29 cellular contexts compared by ENCODE assay signal in the genomic region with DNA sequence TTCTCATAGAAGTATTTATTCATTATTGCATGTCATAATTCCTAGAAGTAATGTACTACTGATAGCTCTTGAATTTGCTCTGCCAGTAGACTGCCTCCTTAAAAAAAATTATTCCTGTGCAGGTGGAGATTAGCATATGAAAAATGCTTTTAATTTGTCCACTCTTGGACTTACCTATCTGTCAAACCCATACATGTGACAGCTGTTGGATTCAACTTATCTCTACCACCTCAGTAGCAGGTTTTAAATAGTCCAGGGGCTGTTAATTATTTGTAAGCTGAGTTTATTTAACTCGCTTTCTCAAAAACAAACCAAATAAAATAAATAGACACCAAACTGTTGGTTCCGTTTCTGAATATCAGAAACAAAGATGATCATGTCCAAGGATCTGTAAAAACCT. TPM values are rescaled to one million over a fixed set of nuclear protein-coding genes. Genes with fewer than 3 reads are reported as not detected.
A peak's percentile ranks its signal among the peaks of the same experiment; 100 is the strongest.
DNase-seq lines count a peak whose midpoint lies in the region; ATAC-seq and TF ChIP-seq lines count a peak whose summit lies in the region.
"Had no signal": no experiment of that assay in that cellular context is flagged by ENCODE, and none has a peak within 500 bp of the region (broad histone marks: within the 10 kb centered on the region; RNA-seq: fewer than 3 reads in every experiment).

No MANE protein-coding gene starts in this region.

- H3K4me3 ChIP-seq in KMS-11 (IDR thresholded peaks at IDR 0.05; ENCODE audit: insufficient read depth, low read depth, low read length) (no peak overlapping the region), SK-N-MC (no peak overlapping the region), dorsolateral prefrontal cortex (peak overlapping the region in 1 of 59 donors; percentile 5), spleen (no peak overlapping the region)
- H3K4me3 ChIP-seq: A549, HAP-1, Peyer's patch had no signal

- H3K36me3 ChIP-seq in KMS-11 (ENCODE audit: insufficient read depth) (no peaks in the 10 kb centered on the region), SK-N-MC (ENCODE audit: insufficient read depth, low read length) (peaks cover 88% of the 10 kb centered on the region), spleen (peaks cover 0 to 56% (median 0%) of the 10 kb centered on the region in 6 donors)
- H3K36me3 ChIP-seq: HAP-1, Peyer's patch had no signal

- POLR2A ChIA-PET in naive thymus-derived CD8-positive, alpha-beta T cell (lab: Charles Lee), result no interaction called here

- no peaks in the 10 kb centered on the region for H3K36me3 Mint-ChIP-seq in naive thymus-derived CD8-positive, alpha-beta T cell

- H3K4me1 ChIP-seq in KMS-11 (ENCODE audit: low read depth, poor library complexity, severe bottlenecking), result peaks cover 61% of the 10 kb centered on the region
- peaks cover 18 to 100% (median 91%) of the 10 kb centered on the region in 6 donors for H3K4me1 ChIP-seq in spleen

- no peak for TF ChIP-seq POLR2A in spleen (IDR thresholded peaks at IDR 0.05)

- 75 to 87% (median 75%) methylated on average over 2 of the region's 2 CpGs for WGBS in spleen, 5 donors

- H3K9ac ChIP-seq in KMS-11 (no peak overlapping the region), SK-N-MC (ENCODE audit: insufficient read length) (no peak overlapping the region)
- H3K9ac ChIP-seq: SK-N-SH had no signal

- no peaks in the 10 kb centered on the region for H3K9me3 Mint-ChIP-seq in naive thymus-derived CD8-positive, alpha-beta T cell
- H3K9me3 Mint-ChIP-seq: CD8-positive, alpha-beta memory T cell; HFFc6 had no signal

- H3K4me2 ChIP-seq in KMS-11, result peak overlapping the region; percentile 29; the same call in 1 of the 2 replicates
- H3K4me2 ChIP-seq: A549, SK-N-SH had no signal

- H3K27ac Mint-ChIP-seq in naive thymus-derived CD8-positive, alpha-beta T cell, result peak overlapping the region in 1 of 10 donors; percentile 79
- H3K27ac Mint-ChIP-seq: HFFc6 had no signal

- H3K79me2 ChIP-seq in KMS-11 (ENCODE audit: insufficient read depth, low read depth), result no peaks in the 10 kb centered on the region

- no peak overlapping the region for H2AFZ ChIP-seq in KMS-11 (ENCODE audit: low read depth)

- peaks cover 0 to 36% (median 3%) of the 10 kb centered on the region in 4 donors for H3K4me1 Mint-ChIP-seq in naive thymus-derived CD8-positive, alpha-beta T cell

- no peaks in the 10 kb centered on the region for H3K27me3 ChIP-seq in KMS-11 (ENCODE audit: insufficient read depth, low read depth)
- no peaks in the 10 kb centered on the region for H3K27me3 ChIP-seq in dorsolateral prefrontal cortex
- no peaks in the 10 kb centered on the region for H3K27me3 ChIP-seq in spleen (replicated peaks in 1 of 7)
- H3K27me3 ChIP-seq: Peyer's patch had no signal

- H3K27ac ChIP-seq in KMS-11, result no peak overlapping the region
- H3K27ac ChIP-seq in SK-N-MC, result peak overlapping the region; percentile 56
- peak overlapping the region; percentile 52 to 99 (median 96) for H3K27ac ChIP-seq in dorsolateral prefrontal cortex
- H3K27ac ChIP-seq in spleen, result peak overlapping the region in 6 of 8 donors; percentile 9 to 69 (median 42)
- H3K27ac ChIP-seq: A549, C4-2B, HL-60, Peyer's patch had no signal

- no peaks in the 10 kb centered on the region for H4K20me1 ChIP-seq in KMS-11 (ENCODE audit: insufficient read depth)

- no peaks in the 10 kb centered on the region for H3K27me3 Mint-ChIP-seq in naive thymus-derived CD8-positive, alpha-beta T cell
- H3K27me3 Mint-ChIP-seq: CD8-positive, alpha-beta memory T cell had no signal

- no peak overlapping the region for H3K4me3 Mint-ChIP-seq in naive thymus-derived CD8-positive, alpha-beta T cell

- DNase-seq in SK-N-MC (ENCODE audit: low read depth, low spot score), result no peak
- DNase-seq in dorsolateral prefrontal cortex, result no peak
- DNase-seq in spleen, result no peak
- no peak for DNase-seq in hypothalamus (lab: John Stamatoyannopoulos, UW)
- no peak for DNase-seq in hepatic stellate cell (ENCODE audit: low spot score)
- no peak for DNase-seq in MV-4-11 (lab: John Stamatoyannopoulos, UW)
- DNase-seq in naive thymus-derived CD8-positive, alpha-beta T cell, result no peak
- DNase-seq: AML-193; CD8-positive, alpha-beta memory T cell; DMS 273 treated with DMSO at 0.1 percent for 48 hours; DMS79 treated with DMSO at 0.1 percent for 48 hours; GF-D8; GOT3; HFFc6; Kasumi-1; NCI-H1105; NCI-H1436 treated with DMSO at 0.1 percent for 48 hours; NCI-H187 treated with DMSO at 0.1 percent for 48 hours; NCI-H446; NCI-H526 treated with DMSO at 0.1 percent for 48 hours; Peyer's patch; SIG-M5; SK-N-SH; SW 1271 had no signal

- intact Hi-C loops in dorsolateral prefrontal cortex (cut with DNase I), result no loop called here
- intact Hi-C loops in spleen (cut with DNase I; ENCODE audit: low total_unique reads), result no loop called here

- TF ChIP-seq CTCF in KMS-11 (conservative IDR thresholded peaks at IDR 0.05; ENCODE audit: low read depth, low read length) (no peak), dorsolateral prefrontal cortex (IDR thresholded peaks at IDR 0.05 in 54 of 56, conservative IDR thresholded peaks at IDR 0.05 in 2 of 56; ENCODE audit: low read depth in 1 of 56, partially characterized antibody in 56 of 56) (no peak), spleen (IDR thresholded peaks at IDR 0.05 in 8 of 11, conservative IDR thresholded peaks at IDR 0.05 in 3 of 11) (no peak)

- no peak for ATAC-seq in naive thymus-derived CD8-positive, alpha-beta T cell
- ATAC-seq: A549 had no signal

- no peaks in the 10 kb centered on the region for H3K9me3 ChIP-seq in SK-N-MC (ENCODE audit: low read depth, low read length)
- H3K9me3 ChIP-seq in spleen, result no peaks in the 10 kb centered on the region
- H3K9me3 ChIP-seq: A549, HAP-1, Peyer's patch, SK-N-SH had no signal

RNA-seq across cellular contexts. Expression of gene ZEB2, which starts 44.3 kb away (rescaled TPM):
- total RNA-seq in dorsolateral prefrontal cortex, result 100 to 1,000 TPM; 160 to 942 (median 318) TPM
- total RNA-seq in spleen, result 100 to 1,000 TPM; 217 to 362 (median 262) TPM
- polyA plus RNA-seq in spleen, result 10 to 100 TPM; 25.5 to 36.8 (median 28.5) TPM
- total RNA-seq in naive thymus-derived CD8-positive, alpha-beta T cell, result 1 to 10 TPM; 8.2 to 9.4 TPM
- polyA plus RNA-seq in naive thymus-derived CD8-positive, alpha-beta T cell, result 10 to 100 TPM in 1 of 3 donors, under 1 TPM in 2; 0.08 to 18.8 (median 0.58) TPM

Comparison
In these comparisons a context has a peak if more than half of its experiments do, and no peak if none do; other contexts are left out.
1. RNA of gene ZEB2, which starts 44.3 kb away (total RNA-seq): 160 to 942 TPM in dorsolateral prefrontal cortex and 217 to 362 TPM in spleen; 8.2 to 9.4 TPM in naive thymus-derived CD8-positive, alpha-beta T cell; every median in the first group is over 10 times any median in the second.